In genomic region chr19:49486710-49487276, GRCh38 we compare ENCODE assay signal across 8 cellular contexts. TPM values are rescaled to one million over a fixed set of nuclear protein-coding genes. Genes with fewer than 3 reads are reported as not detected.
DNase-seq lines count a peak whose midpoint lies in the region; ATAC-seq and TF ChIP-seq lines count a peak whose summit lies in the region.

No MANE protein-coding gene starts in this region.

- TF ChIP-seq CTCF in left ventricle myocardium inferior (IDR thresholded peaks at IDR 0.05; ENCODE audit: borderline replicate concordance) (peak; percentile 16), brain microvascular endothelial cell (IDR thresholded peaks at IDR 0.05; ENCODE audit: low read depth, low read length, missing control alignments) (peak; percentile 18)

- H3K4me3 ChIP-seq in left ventricle myocardium inferior (peak overlapping the region; percentile 98), brain microvascular endothelial cell (ENCODE audit: low read depth, low read length) (peak overlapping the region; percentile 29), muscle layer of colon (ENCODE audit: low read depth in 1 of 2, low read length in 2 of 2) (peak overlapping the region in 1 of 2 donors; percentile 29)

- in situ Hi-C loops in brain microvascular endothelial cell (cut with HindIII; ENCODE audit: low pct_ligation_motif_present, low sequenced_read_pairs), result no loop called here

- H3K36me3 ChIP-seq in left ventricle myocardium inferior, result peaks cover 39% of the 10 kb centered on the region
- peaks cover 43% of the 10 kb centered on the region for H3K36me3 ChIP-seq in brain microvascular endothelial cell (replicated peaks)
- peaks cover 28% of the 10 kb centered on the region for H3K36me3 ChIP-seq in muscle layer of colon (ENCODE audit: insufficient read depth, low read length)

- ATAC-seq in Right ventricle myocardium superior (ENCODE audit: poor library complexity), result no peak
- no peak for ATAC-seq in HG03175 (IDR thresholded peaks at IDR 0.05; ENCODE audit: unreplicated experiment)
- ATAC-seq in GM18520 (IDR thresholded peaks at IDR 0.05; ENCODE audit: unreplicated experiment), result no peak

- H3K9ac ChIP-seq in muscle layer of colon (ENCODE audit: low read length), result no peak overlapping the region

- peak overlapping the region; percentile 93 for H3K27ac ChIP-seq in left ventricle myocardium inferior (replicated peaks)
- peak overlapping the region; percentile 27 for H3K27ac ChIP-seq in brain microvascular endothelial cell
- peak overlapping the region; percentile 83 for H3K27ac ChIP-seq in muscle layer of colon (ENCODE audit: low read depth, low read length)

- H3K27me3 ChIP-seq in left ventricle myocardium inferior (ENCODE audit: low read depth) (no peaks in the 10 kb centered on the region), brain microvascular endothelial cell (replicated peaks) (no peaks in the 10 kb centered on the region), muscle layer of colon (ENCODE audit: control insufficient read depth in 1 of 2, insufficient read depth in 2 of 2, low read length in 2 of 2) (no peaks in the 10 kb centered on the region)

- H3K9me3 ChIP-seq in left ventricle myocardium inferior (replicated peaks), result no peaks in the 10 kb centered on the region
- no peaks in the 10 kb centered on the region for H3K9me3 ChIP-seq in muscle layer of colon (ENCODE audit: low read length)

- DNase-seq in left ventricle myocardium inferior (no peak), Right ventricle myocardium superior (no peak), brain microvascular endothelial cell (no peak), GDM1 (lab: John Stamatoyannopoulos, UW) (no peak), NCI-H510A (lab: John Stamatoyannopoulos, UW) (no peak)

- peaks cover 39% of the 10 kb centered on the region for H3K4me1 ChIP-seq in left ventricle myocardium inferior
- H3K4me1 ChIP-seq in muscle layer of colon (ENCODE audit: insufficient read depth, low read length), result peaks cover 24% of the 10 kb centered on the region

- intact Hi-C loops in left ventricle myocardium inferior (cut with micrococcal nuclease), result no loop called here
- intact Hi-C loops in Right ventricle myocardium superior (cut with DNase I), result no loop called here

RNA-seq across cellular contexts. Expression of gene RPL13A, which starts 0.6 kb away (rescaled TPM):
- 1,308 TPM for total RNA-seq in left ventricle myocardium inferior
- 1,304 TPM for total RNA-seq in Right ventricle myocardium superior

RNA-seq across cellular contexts. Expression of gene RPS11, which starts 9.4 kb away (rescaled TPM):
- total RNA-seq in left ventricle myocardium inferior (998 TPM), Right ventricle myocardium superior (935 TPM)

RNA-seq across cellular contexts. Expression of gene FLT3LG, which starts 12.8 kb away (rescaled TPM):
- 3.1 TPM for total RNA-seq in left ventricle myocardium inferior
- total RNA-seq in Right ventricle myocardium superior, result 3.6 TPM

RNA-seq across cellular contexts. Expression of gene FCGRT, which starts 25.7 kb away (rescaled TPM):
- total RNA-seq in left ventricle myocardium inferior (80.9 TPM), Right ventricle myocardium superior (98.8 TPM)

RNA-seq across cellular contexts. Expression of gene ALDH16A1, which starts 33.8 kb away (rescaled TPM):
- total RNA-seq in left ventricle myocardium inferior (9.6 TPM), Right ventricle myocardium superior (10.8 TPM)

Comparison
In these comparisons a context has a peak if more than half of its experiments do, and no peak if none do; other contexts are left out.
1. H3K27ac ChIP-seq: peak in every context shown above with its lines; median percentile 93 in left ventricle myocardium inferior; 83 in muscle layer of colon; 27 in brain microvascular endothelial cell.